Comparison of ENCODE assay signal across 8 cellular contexts in genomic region chr1:214637722-214638473, GRCh38. TPM values are rescaled to one million over a fixed set of nuclear protein-coding genes. Genes with fewer than 3 reads are reported as not detected.
DNase-seq lines count a peak whose midpoint lies in the region; ATAC-seq and TF ChIP-seq lines count a peak whose summit lies in the region.

No MANE protein-coding gene starts in this region.

- no peaks in the 10 kb centered on the region for H3K27me3 ChIP-seq in gastroesophageal sphincter

- 65 to 66% methylated on average over 5 to 6 of the region's 6 CpGs for WGBS in gastroesophageal sphincter (ENCODE audit: low coverage in 1 of 2), 2 donors

- no peaks in the 10 kb centered on the region for H3K4me1 ChIP-seq in gastroesophageal sphincter

- no peak for TF ChIP-seq POLR2A in gastroesophageal sphincter (IDR thresholded peaks at IDR 0.05)

- peak in 3 of 4 experiments; percentile 38 to 50 (median 48) for TF ChIP-seq CTCF in gastroesophageal sphincter (IDR thresholded peaks at IDR 0.05)

- no peaks in the 10 kb centered on the region for H3K9me3 ChIP-seq in gastroesophageal sphincter

- DNase-seq in NOMO-1 treated with DMSO at 0.1 percent for 48 hours (lab: John Stamatoyannopoulos, UW; ENCODE audit: unreplicated experiment) = peak; percentile 12
- DNase-seq in NOMO-1 (lab: John Stamatoyannopoulos, UW; ENCODE audit: unreplicated experiment in 2 of 2) = no peak
- peak; percentile 37 for DNase-seq in Jurkat, Clone E6-1 (ENCODE audit: low read depth, low spot score)
- peak; percentile 18 for DNase-seq in activated CD4-positive, alpha-beta T cell treated with anti-CD3 and anti-CD28 coated beads for 48 hours
- peak; percentile 75 for DNase-seq in superior temporal gyrus (ENCODE audit: extremely low spot score)
- no peak for DNase-seq in GM19240 (ENCODE audit: insufficient read length, low spot score)

- H3K4me3 ChIP-seq in Jurkat, Clone E6-1 (ENCODE audit: low read length) = no peak overlapping the region
- H3K4me3 ChIP-seq in gastroesophageal sphincter = no peak overlapping the region

- no peaks in the 10 kb centered on the region for H3K36me3 ChIP-seq in gastroesophageal sphincter

- H3K27ac ChIP-seq in gastroesophageal sphincter = no peak overlapping the region

- peak; percentile 84 for ATAC-seq in GM18907 (IDR thresholded peaks at IDR 0.05; ENCODE audit: unreplicated experiment)
- ATAC-seq in gastroesophageal sphincter = no peak

- TF ChIP-seq EP300 in gastroesophageal sphincter (IDR thresholded peaks at IDR 0.05) = no peak

RNA-seq across cellular contexts. Expression of gene CENPF, which starts 34.9 kb away (rescaled TPM):
- polyA plus RNA-seq in Jurkat, Clone E6-1 (2012; ENCODE audit: insufficient read depth, insufficient read length) = 109 TPM
- 10 to 100 TPM in 1 of 4 donors, under 1 TPM in 3; 0.31 to 18.4 (median 0.66) TPM for total RNA-seq in gastroesophageal sphincter

Comparison
In these comparisons a context has a peak if more than half of its experiments do, and no peak if none do; other contexts are left out.
1. DNase-seq: peak in NOMO-1 treated with DMSO at 0.1 percent for 48 hours (single experiment), Jurkat, Clone E6-1 (single experiment), activated CD4-positive, alpha-beta T cell treated with anti-CD3 and anti-CD28 coated beads for 48 hours (single experiment) and superior temporal gyrus (single experiment); none in NOMO-1 (0 of 2) and GM19240 (single experiment).